Comparison of ENCODE assay signal across 1 cellular context in genomic region chr20:62916703-62917476, GRCh38.
TF ChIP-seq lines count a peak whose summit lies in the region.

No MANE protein-coding gene starts in this region.

TF ChIP-seq in HepG2, 621 proteins besides CTCF, POLR2A, EP300 and RAD21 (continued from another document and continues in another):
- peak; percentile 97 for TF ChIP-seq THRA (CRISPR knock-in tag; IDR thresholded peaks at IDR 0.05; ENCODE audit: borderline replicate concordance)
- peak; percentile 98 for TF ChIP-seq ARID3A (IDR thresholded peaks at IDR 0.05; ENCODE audit: low read depth, low read length)
- TF ChIP-seq ZNF138 (CRISPR knock-in tag; IDR thresholded peaks at IDR 0.05; ENCODE audit: low read depth), result no peak
- peak; percentile 93 for TF ChIP-seq ZNF331 (CRISPR knock-in tag; IDR thresholded peaks at IDR 0.05)
- TF ChIP-seq ELF1 (CRISPR knock-in tag; IDR thresholded peaks at IDR 0.05), result peak; percentile 71
- peak; percentile 96 for TF ChIP-seq KDM6A (CRISPR knock-in tag; IDR thresholded peaks at IDR 0.05; ENCODE audit: low read depth)
- no peak for TF ChIP-seq TAF1 (CRISPR knock-in tag; IDR thresholded peaks at IDR 0.05)
- no peak for TF ChIP-seq JDP2 (CRISPR knock-in tag; IDR thresholded peaks at IDR 0.05; ENCODE audit: borderline replicate concordance)
- peak; percentile 94 for TF ChIP-seq SMYD3 (CRISPR knock-in tag; IDR thresholded peaks at IDR 0.05)
- TF ChIP-seq U2AF2 (IDR thresholded peaks at IDR 0.05; ENCODE audit: low read depth, low read length), result no peak
- peak; percentile 99 for TF ChIP-seq MED1 (CRISPR knock-in tag; IDR thresholded peaks at IDR 0.05)
- TF ChIP-seq ZNF276 (CRISPR knock-in tag; IDR thresholded peaks at IDR 0.05; ENCODE audit: low read depth), result peak; percentile 67; the same call in 1 of the 2 replicates
- no peak for TF ChIP-seq SP140L (CRISPR knock-in tag; IDR thresholded peaks at IDR 0.05; ENCODE audit: borderline replicate concordance)
- TF ChIP-seq E2F1 (CRISPR knock-in tag; IDR thresholded peaks at IDR 0.05), result no peak
- peak; percentile 65; the same call in 1 of the 2 replicates for TF ChIP-seq CHD4 (IDR thresholded peaks at IDR 0.05; ENCODE audit: borderline replicate concordance, low read length)
- no peak for TF ChIP-seq ZBTB1 (CRISPR knock-in tag; IDR thresholded peaks at IDR 0.05; ENCODE audit: borderline replicate concordance)
- 0 out of 2 replicates have a peak, but pooled peaks have one; percentile 22 for TF ChIP-seq ZNF776 (CRISPR knock-in tag; IDR thresholded peaks at IDR 0.05)
- no peak for TF ChIP-seq RBM39 (IDR thresholded peaks at IDR 0.05; ENCODE audit: low read depth, low read length, poor library complexity, severe bottlenecking)
- TF ChIP-seq ZNF724P (CRISPR knock-in tag; IDR thresholded peaks at IDR 0.05; ENCODE audit: borderline replicate concordance), result peak; percentile 66; the same call in 1 of the 2 replicates
- peak; percentile 97 for TF ChIP-seq ZNF609 (CRISPR knock-in tag; IDR thresholded peaks at IDR 0.05; ENCODE audit: borderline replicate concordance)
- TF ChIP-seq ZNF335 (CRISPR knock-in tag; IDR thresholded peaks at IDR 0.05), result peak; percentile 92
- peak; percentile 93 for TF ChIP-seq KAT7 (CRISPR knock-in tag; IDR thresholded peaks at IDR 0.05; ENCODE audit: borderline replicate concordance)
- no peak for TF ChIP-seq ISX (CRISPR knock-in tag; conservative IDR thresholded peaks at IDR 0.05)
- no peak for TF ChIP-seq CAMTA2 (CRISPR knock-in tag; IDR thresholded peaks at IDR 0.05; ENCODE audit: borderline replicate concordance)
- TF ChIP-seq BCL3 (CRISPR knock-in tag; IDR thresholded peaks at IDR 0.05), result no peak; the same call in 1 of the 2 replicates
- TF ChIP-seq TEAD3 (CRISPR knock-in tag; optimal IDR thresholded peaks at IDR 0.05; ENCODE audit: borderline replicate concordance), result peak; percentile 96
- TF ChIP-seq CCDC6 (CRISPR knock-in tag; IDR thresholded peaks at IDR 0.05), result peak; percentile 92
- TF ChIP-seq GATAD1 (CRISPR knock-in tag; IDR thresholded peaks at IDR 0.05), result peak; percentile 81
- TF ChIP-seq CBFB (CRISPR knock-in tag; IDR thresholded peaks at IDR 0.05), result no peak; the same call in 1 of the 2 replicates
- TF ChIP-seq ZBTB4 (CRISPR knock-in tag; IDR thresholded peaks at IDR 0.05; ENCODE audit: borderline replicate concordance), result peak; percentile 93; the same call in 1 of the 2 replicates
- no peak for TF ChIP-seq POLR2G (IDR thresholded peaks at IDR 0.05; ENCODE audit: low read depth, low read length)
- TF ChIP-seq SUZ12 (IDR thresholded peaks at IDR 0.05; ENCODE audit: low read depth, low read length), result no peak
- TF ChIP-seq ZNF160 (CRISPR knock-in tag; IDR thresholded peaks at IDR 0.05), result peak; percentile 89; the same call in 1 of the 2 replicates
- no peak for TF ChIP-seq ZNF550 (CRISPR knock-in tag; IDR thresholded peaks at IDR 0.05; ENCODE audit: borderline replicate concordance)
- TF ChIP-seq REXO4 (CRISPR knock-in tag; IDR thresholded peaks at IDR 0.05; ENCODE audit: borderline replicate concordance), result no peak
- 0 out of 2 replicates have a peak, but pooled peaks have one; percentile 1 for TF ChIP-seq SMARCC2 (IDR thresholded peaks at IDR 0.05)
- peak; percentile 99 for TF ChIP-seq MTA1 (CRISPR knock-in tag; IDR thresholded peaks at IDR 0.05; ENCODE audit: borderline replicate concordance)
- TF ChIP-seq ZNF567 (CRISPR knock-in tag; IDR thresholded peaks at IDR 0.05; ENCODE audit: borderline replicate concordance), result peak; percentile 94; the same call in 1 of the 2 replicates
- peak; percentile 70; the same call in 1 of the 2 replicates for TF ChIP-seq THAP9 (CRISPR knock-in tag; IDR thresholded peaks at IDR 0.05; ENCODE audit: borderline replicate concordance)
- TF ChIP-seq ZIK1 (CRISPR knock-in tag; IDR thresholded peaks at IDR 0.05; ENCODE audit: borderline replicate concordance, low read depth), result peak; percentile 38; the same call in 1 of the 2 replicates
- no peak for TF ChIP-seq NFIB (CRISPR knock-in tag; IDR thresholded peaks at IDR 0.05; ENCODE audit: borderline replicate concordance)
- TF ChIP-seq MXD3 (CRISPR knock-in tag; IDR thresholded peaks at IDR 0.05), result 0 out of 2 replicates have a peak, but pooled peaks have one; percentile 27
- 0 out of 2 replicates have a peak, but pooled peaks have one; percentile 48 for TF ChIP-seq CREBL2 (CRISPR knock-in tag; IDR thresholded peaks at IDR 0.05; ENCODE audit: borderline replicate concordance)
